ENCODE assay signal across 8 cellular contexts in the genomic region with DNA sequence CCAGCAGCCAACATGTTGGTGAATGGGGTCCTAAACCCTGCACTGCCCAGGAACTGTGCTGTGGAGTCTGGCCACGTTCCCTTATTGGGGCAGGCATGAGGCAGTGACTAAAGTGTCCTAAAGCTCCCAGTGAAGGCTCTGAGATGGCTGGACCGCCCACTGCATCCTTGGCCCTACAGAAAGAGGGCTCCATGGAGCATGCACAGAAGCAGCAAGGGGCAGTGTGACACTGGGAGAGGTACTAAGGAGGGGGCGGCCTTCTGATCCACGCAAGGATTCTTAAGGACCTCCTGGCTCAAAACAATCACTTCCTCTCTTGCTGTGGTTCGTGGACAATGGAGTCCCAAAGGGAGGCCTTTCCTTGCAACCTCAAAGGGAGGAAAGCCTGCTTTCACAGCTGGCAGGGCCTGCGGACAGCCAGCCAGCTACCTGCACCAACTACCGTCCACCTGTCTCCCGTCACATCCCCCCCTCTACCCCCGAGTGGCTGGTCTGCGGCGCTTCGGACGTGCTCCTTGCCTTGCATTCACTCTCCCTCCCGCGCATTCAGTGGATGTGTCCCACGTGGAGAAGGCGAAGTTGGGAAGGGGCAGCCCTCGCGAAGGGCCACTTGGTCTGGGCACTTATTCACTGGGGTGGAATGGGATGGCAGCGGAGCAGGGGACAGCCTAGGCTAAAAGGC.
DNase-seq lines count a peak whose midpoint lies in the region; ATAC-seq and TF ChIP-seq lines count a peak whose summit lies in the region.

No MANE protein-coding gene starts in this region.

- H3K27ac ChIP-seq in esophagus squamous epithelium: peak overlapping the region; percentile 71 to 92 (median 82)
- H3K27ac ChIP-seq in muscle layer of duodenum (ENCODE audit: low read length): no peak overlapping the region
- H3K27ac ChIP-seq in uterus: peak overlapping the region; percentile 94 to 95

- H3K36me3 ChIP-seq in esophagus squamous epithelium (no peaks in the 10 kb centered on the region), muscle layer of duodenum (ENCODE audit: control insufficient read depth in 1 of 2, insufficient read depth in 2 of 2, low read length in 2 of 2) (no peaks in the 10 kb centered on the region), uterus (no peaks in the 10 kb centered on the region)

- H3K4me1 ChIP-seq in esophagus squamous epithelium (peaks cover 3 to 24% (median 6%) of the 10 kb centered on the region in 3 donors), muscle layer of duodenum (ENCODE audit: control insufficient read depth in 1 of 2, insufficient read depth in 2 of 2, low read length in 2 of 2) (peaks cover 7 to 18% of the 10 kb centered on the region in 2 donors), uterus (no peaks in the 10 kb centered on the region)

- peaks cover 2% of the 10 kb centered on the region for H3K4me1 Mint-ChIP-seq in activated CD4-positive, alpha-beta T cell treated with anti-CD3 and anti-CD28 coated beads for 36 hours

- H3K27me3 ChIP-seq in esophagus squamous epithelium (peaks cover 0 to 24% (median 0%) of the 10 kb centered on the region in 4 donors), muscle layer of duodenum (ENCODE audit: low read depth, low read length) (no peaks in the 10 kb centered on the region), uterus (no peaks in the 10 kb centered on the region)

- no peak for TF ChIP-seq CTCF in esophagus squamous epithelium (IDR thresholded peaks at IDR 0.05)
- no peak for TF ChIP-seq CTCF in uterus (IDR thresholded peaks at IDR 0.05)

- CTCF ChIA-PET in activated CD4-positive, alpha-beta T cell treated with anti-CD3 and anti-CD28 coated beads for 36 hours (lab: Charles Lee): interaction anchor here (0.7 kb wide), 1 partner anchor 31 kb away, joined by 3 read pairs; no protein-coding TSS in a partner anchor

- H3K9me3 ChIP-seq in esophagus squamous epithelium (no peaks in the 10 kb centered on the region), muscle layer of duodenum (ENCODE audit: control insufficient read depth in 1 of 2, low read length in 2 of 2) (no peaks in the 10 kb centered on the region), uterus (no peaks in the 10 kb centered on the region)

- DNase-seq in DMS79 treated with DMSO at 0.1 percent for 48 hours (lab: John Stamatoyannopoulos, UW) (peak; percentile 49), DMS79 (lab: John Stamatoyannopoulos, UW) (no peak), esophagus squamous epithelium (lab: John Stamatoyannopoulos, UW) (no peak), uterus (peak; percentile 26 to 42)
- DNase-seq in activated CD4-positive, alpha-beta T cell treated with anti-CD3 and anti-CD28 coated beads for 36 hours: no peak

- no peaks in the 10 kb centered on the region for H3K36me3 Mint-ChIP-seq in activated CD4-positive, alpha-beta T cell treated with anti-CD3 and anti-CD28 coated beads for 36 hours (ENCODE audit: low read depth)

- H3K4me3 ChIP-seq in esophagus squamous epithelium (peak overlapping the region; percentile 49 to 78 (median 62)), muscle layer of duodenum (ENCODE audit: low read depth in 1 of 2, low read length in 2 of 2) (peak overlapping the region; percentile 65 to 89), uterus (peak overlapping the region; percentile 81 to 88)

- H3K4me3 Mint-ChIP-seq in activated CD4-positive, alpha-beta T cell treated with anti-CD3 and anti-CD28 coated beads for 36 hours: no peak overlapping the region

- peaks cover 40% of the 10 kb centered on the region for H3K27me3 Mint-ChIP-seq in activated CD4-positive, alpha-beta T cell treated with anti-CD3 and anti-CD28 coated beads for 36 hours

- ATAC-seq in activated CD4-positive, alpha-beta T cell treated with anti-CD3 and anti-CD28 coated beads for 36 hours: no peak
- ATAC-seq in GM18868 (IDR thresholded peaks at IDR 0.05; ENCODE audit: unreplicated experiment) (no peak), GM21717 (IDR thresholded peaks at IDR 0.05; ENCODE audit: unreplicated experiment) (no peak)

- TF ChIP-seq POLR2A in esophagus squamous epithelium (IDR thresholded peaks at IDR 0.05): no peak
- no peak for TF ChIP-seq POLR2A in uterus (IDR thresholded peaks at IDR 0.05)

- H3K9me3 Mint-ChIP-seq in activated CD4-positive, alpha-beta T cell treated with anti-CD3 and anti-CD28 coated beads for 36 hours (ENCODE audit: low read depth): no peaks in the 10 kb centered on the region

- intact Hi-C loops in esophagus squamous epithelium (cut with DNase I) (no loop called here), uterus (cut with DNase I; ENCODE audit: low total_unique reads) (no loop called here)
- intact Hi-C loops in activated CD4-positive, alpha-beta T cell treated with anti-CD3 and anti-CD28 coated beads for 36 hours (cut with DNase I, micrococcal nuclease): no loop called here

- POLR2A ChIA-PET in activated CD4-positive, alpha-beta T cell treated with anti-CD3 and anti-CD28 coated beads for 36 hours (lab: Charles Lee): no interaction called here

- WGBS in esophagus squamous epithelium, 2 donors: 47% methylated on average over 12 of the region's 20 CpGs; no CpG with 5 or more reads in 1 of the 2 donors

- no peak overlapping the region for H3K27ac Mint-ChIP-seq in activated CD4-positive, alpha-beta T cell treated with anti-CD3 and anti-CD28 coated beads for 36 hours

Comparison
In these comparisons a context has a peak if more than half of its experiments do, and no peak if none do; other contexts are left out.
1. DNase-seq: peak in DMS79 treated with DMSO at 0.1 percent for 48 hours (single experiment) and uterus (2 of 2); none in DMS79 (single experiment), esophagus squamous epithelium (single experiment) and activated CD4-positive, alpha-beta T cell treated with anti-CD3 and anti-CD28 coated beads for 36 hours (single experiment).
2. Peak in every context shown above with its lines, with median percentiles within 50 percentile points of each other: H3K4me3 ChIP-seq.